ENCODE assay signal across 10 cellular contexts in genomic region chr19:4908781-4909171, GRCh38. TPM values are rescaled to one million over a fixed set of nuclear protein-coding genes. Genes with fewer than 3 reads are reported as not detected.
A peak's percentile ranks its signal among the peaks of the same experiment; 100 is the strongest.
DNase-seq lines count a peak whose midpoint lies in the region; ATAC-seq and TF ChIP-seq lines count a peak whose summit lies in the region.
"Had no signal": no experiment of that assay in that cellular context is flagged by ENCODE, and none has a peak within 500 bp of the region (broad histone marks: within the 10 kb centered on the region; RNA-seq: fewer than 3 reads in every experiment).

No MANE protein-coding gene starts in this region.

- peak overlapping the region; percentile 50 for H3K27ac Mint-ChIP-seq in activated naive CD4-positive, alpha-beta T cell treated with anti-CD3 and anti-CD28 coated beads for 36 hours
- no peak overlapping the region for H3K27ac Mint-ChIP-seq in activated naive CD4-positive, alpha-beta T cell treated with anti-CD3 and anti-CD28 coated beads, Interleukin-2, amount 50 U/mL, for 72 hours
- peak overlapping the region; percentile 36 for H3K27ac Mint-ChIP-seq in stimulated activated naive CD8-positive, alpha-beta T cell treated with anti-CD3 and anti-CD28 coated beads, Interleukin-15, Interleukin-2, amounts not matched to agents 100 ng/mL and 50 ng/mL, for 24 hours

- H3K27me3 ChIP-seq in SJCRH30 (no peaks in the 10 kb centered on the region), fibroblast of lung (ENCODE audit: control insufficient read depth, insufficient read depth, low read length) (no peaks in the 10 kb centered on the region)
- H3K27me3 ChIP-seq: right atrium auricular region had no signal

- peak overlapping the region; percentile 8 for H3K9ac ChIP-seq in fibroblast of lung (ENCODE audit: insufficient read depth, low read length)

- intact Hi-C loops in activated naive CD4-positive, alpha-beta T cell treated with anti-CD3 and anti-CD28 coated beads for 36 hours (cut with micrococcal nuclease), result no loop called here

- no peak for ATAC-seq in activated naive CD4-positive, alpha-beta T cell treated with anti-CD3 and anti-CD28 coated beads, Interleukin-2, amount 50 U/mL, for 72 hours
- no peak for ATAC-seq in GM18909 (IDR thresholded peaks at IDR 0.05; ENCODE audit: poor library complexity, unreplicated experiment)

- H3K4me2 ChIP-seq in fibroblast of lung (ENCODE audit: extremely low read depth, insufficient read depth, low read length), result no peak overlapping the region

- H3K4me1 ChIP-seq in SJCRH30, result peaks cover 27% of the 10 kb centered on the region
- peaks cover 16% of the 10 kb centered on the region for H3K4me1 ChIP-seq in fibroblast of lung (ENCODE audit: control insufficient read depth, extremely low read depth, insufficient read depth, low read length)

- no peaks in the 10 kb centered on the region for H4K20me1 ChIP-seq in fibroblast of lung (ENCODE audit: control insufficient read depth, extremely low read depth, insufficient read depth, low read length)

- H3K4me1 Mint-ChIP-seq in activated naive CD4-positive, alpha-beta T cell treated with anti-CD3 and anti-CD28 coated beads for 36 hours (ENCODE audit: low read depth), result peaks cover 43% of the 10 kb centered on the region
- peaks cover 39% of the 10 kb centered on the region for H3K4me1 Mint-ChIP-seq in stimulated activated naive CD8-positive, alpha-beta T cell treated with anti-CD3 and anti-CD28 coated beads, Interleukin-15, Interleukin-2, amounts not matched to agents 100 ng/mL and 50 ng/mL, for 24 hours (ENCODE audit: low read depth)

- TF ChIP-seq CTCF in fibroblast of lung (conservative IDR thresholded peaks at IDR 0.05 in 1 of 2, IDR thresholded peaks at IDR 0.05 in 1 of 2; ENCODE audit: low read depth in 1 of 2, low read length in 2 of 2), result no peak

- peak overlapping the region; percentile 85 for H3K4me3 Mint-ChIP-seq in activated naive CD4-positive, alpha-beta T cell treated with anti-CD3 and anti-CD28 coated beads for 36 hours
- peak overlapping the region; percentile 77 for H3K4me3 Mint-ChIP-seq in stimulated activated naive CD8-positive, alpha-beta T cell treated with anti-CD3 and anti-CD28 coated beads, Interleukin-15, Interleukin-2, amounts not matched to agents 100 ng/mL and 50 ng/mL, for 24 hours

- H3K79me2 ChIP-seq in fibroblast of lung (ENCODE audit: control insufficient read depth, insufficient read depth, low read length), result peaks cover 27% of the 10 kb centered on the region

- CTCF ChIA-PET in activated naive CD4-positive, alpha-beta T cell treated with anti-CD3 and anti-CD28 coated beads for 36 hours (lab: Charles Lee), result interaction anchor here (2.1 kb wide), 1 partner anchor 36 kb away, joined by 5 read pairs; no protein-coding TSS in a partner anchor

- no peak for DNase-seq in activated naive CD4-positive, alpha-beta T cell treated with anti-CD3 and anti-CD28 coated beads for 36 hours
- DNase-seq in activated naive CD4-positive, alpha-beta T cell treated with anti-CD3 and anti-CD28 coated beads, Interleukin-2, amount 50 U/mL, for 72 hours (ENCODE audit: low spot score in 2 of 2), result no peak
- DNase-seq in SJCRH30 (peak; percentile 70 to 72), fibroblast of lung (ENCODE audit: low read depth in 2 of 2) (no peak), NCI-H1092 treated with DMSO at 0.1 percent for 48 hours (lab: John Stamatoyannopoulos, UW) (no peak)
- no peak for DNase-seq in effector CD4-positive, alpha-beta T cell

- H3K36me3 ChIP-seq in SJCRH30, result peaks cover 32% of the 10 kb centered on the region
- peaks cover 2% of the 10 kb centered on the region for H3K36me3 ChIP-seq in fibroblast of lung (ENCODE audit: control insufficient read depth, insufficient read depth, low read length)
- H3K36me3 ChIP-seq: right atrium auricular region had no signal

- H3K36me3 Mint-ChIP-seq in activated naive CD4-positive, alpha-beta T cell treated with anti-CD3 and anti-CD28 coated beads for 36 hours (ENCODE audit: low read depth), result peaks cover 32% of the 10 kb centered on the region
- H3K36me3 Mint-ChIP-seq in activated naive CD4-positive, alpha-beta T cell treated with anti-CD3 and anti-CD28 coated beads, Interleukin-2, amount 50 U/mL, for 72 hours, result peaks cover 29 to 35% of the 10 kb centered on the region in 2 donors
- H3K36me3 Mint-ChIP-seq in stimulated activated naive CD8-positive, alpha-beta T cell treated with anti-CD3 and anti-CD28 coated beads, Interleukin-15, Interleukin-2, amounts not matched to agents 100 ng/mL and 50 ng/mL, for 24 hours (ENCODE audit: low read depth), result peaks cover 28% of the 10 kb centered on the region

- H3K27ac ChIP-seq in SJCRH30, result peak overlapping the region; percentile 94
- no peak overlapping the region for H3K27ac ChIP-seq in fibroblast of lung (ENCODE audit: insufficient read depth, low read length)
- H3K27ac ChIP-seq: right atrium auricular region had no signal

- H3K4me3 ChIP-seq in SJCRH30 (peak overlapping the region; percentile 97), fibroblast of lung (replicated peaks in 1 of 4; ENCODE audit: control extremely low read depth in 1 of 4, insufficient read depth in 1 of 4, low read depth in 3 of 4, low read length in 4 of 4) (peak overlapping the region in 1 of 4 experiments; percentile 64)

- no peaks in the 10 kb centered on the region for H3K27me3 Mint-ChIP-seq in activated naive CD4-positive, alpha-beta T cell treated with anti-CD3 and anti-CD28 coated beads for 36 hours (ENCODE audit: low read depth)
- H3K27me3 Mint-ChIP-seq in stimulated activated naive CD8-positive, alpha-beta T cell treated with anti-CD3 and anti-CD28 coated beads, Interleukin-15, Interleukin-2, amounts not matched to agents 100 ng/mL and 50 ng/mL, for 24 hours, result no peaks in the 10 kb centered on the region

- H3K9me3 ChIP-seq in SJCRH30 (replicated peaks) (no peaks in the 10 kb centered on the region), fibroblast of lung (ENCODE audit: control insufficient read depth, insufficient read depth, low read depth, low read length) (no peaks in the 10 kb centered on the region)
- H3K9me3 ChIP-seq: right atrium auricular region had no signal

- H3K9me3 Mint-ChIP-seq in activated naive CD4-positive, alpha-beta T cell treated with anti-CD3 and anti-CD28 coated beads for 36 hours, result no peaks in the 10 kb centered on the region
- H3K9me3 Mint-ChIP-seq in activated naive CD4-positive, alpha-beta T cell treated with anti-CD3 and anti-CD28 coated beads, Interleukin-2, amount 50 U/mL, for 72 hours, result no peaks in the 10 kb centered on the region
- H3K9me3 Mint-ChIP-seq in stimulated activated naive CD8-positive, alpha-beta T cell treated with anti-CD3 and anti-CD28 coated beads, Interleukin-15, Interleukin-2, amounts not matched to agents 100 ng/mL and 50 ng/mL, for 24 hours, result no peaks in the 10 kb centered on the region

- H2AFZ ChIP-seq in fibroblast of lung (ENCODE audit: low read length), result no peak overlapping the region

RNA-seq across cellular contexts. Expression of gene UHRF1, which starts 0.5 kb away (rescaled TPM):
- total RNA-seq in activated naive CD4-positive, alpha-beta T cell treated with anti-CD3 and anti-CD28 coated beads for 36 hours, result 100 to 1,000 TPM; 129 TPM
- 100 to 1,000 TPM in 1 of 2 donors, 10 to 100 TPM in 1; 79.5 to 157 TPM for total RNA-seq in activated naive CD4-positive, alpha-beta T cell treated with anti-CD3 and anti-CD28 coated beads, Interleukin-2, amount 50 U/mL, for 72 hours
- 228 and 230 TPM in 2 replicates for total RNA-seq in SJCRH30 (2014; rRNA removed; shearing (Covaris generic))
- 4.9 and 11.6 TPM in 2 replicates for total RNA-seq in fibroblast of lung
- polyA plus RNA-seq in fibroblast of lung, result 15.0 and 35.5 TPM in 2 replicates
- polyA plus RNA-seq in fibroblast of lung (2012), result 20.3 and 46.8 TPM in 2 replicates
- polyA minus RNA-seq in fibroblast of lung (ENCODE audit: low replicate concordance), result 14.1 and 36.9 TPM in 2 replicates

RNA-seq across cellular contexts. Expression of gene ARRDC5, which starts 6.1 kb away (rescaled TPM):
- not detected for total RNA-seq in activated naive CD4-positive, alpha-beta T cell treated with anti-CD3 and anti-CD28 coated beads for 36 hours
- total RNA-seq in activated naive CD4-positive, alpha-beta T cell treated with anti-CD3 and anti-CD28 coated beads, Interleukin-2, amount 50 U/mL, for 72 hours, result under 1 TPM in 1 of 2 donors, not detected in 1; 0.39 TPM
- total RNA-seq in SJCRH30 (2014; rRNA removed; shearing (Covaris generic)), result not detected in 2 replicates
- not detected in 2 replicates for total RNA-seq in fibroblast of lung
- not detected in 2 replicates for polyA plus RNA-seq in fibroblast of lung
- polyA plus RNA-seq in fibroblast of lung (2012), result not detected in 2 replicates
- not detected in 2 replicates for polyA minus RNA-seq in fibroblast of lung (ENCODE audit: low replicate concordance)
- total RNA-seq: dermis blood vessel endothelial cell, right atrium auricular region had no signal

RNA-seq across cellular contexts. Expression of gene PLIN3, which starts 41.3 kb away (rescaled TPM):
- total RNA-seq in activated naive CD4-positive, alpha-beta T cell treated with anti-CD3 and anti-CD28 coated beads for 36 hours, result 10 to 100 TPM; 16.1 to 17.1 TPM
- 10 to 100 TPM; 47.5 TPM for total RNA-seq in activated naive CD4-positive, alpha-beta T cell treated with anti-CD3 and anti-CD28 coated beads, Interleukin-2, amount 50 U/mL, for 72 hours
- total RNA-seq in SJCRH30 (2014; rRNA removed; shearing (Covaris generic)), result 49.0 and 50.1 TPM in 2 replicates
- 157 and 191 TPM in 2 replicates for total RNA-seq in fibroblast of lung
- polyA plus RNA-seq in fibroblast of lung, result 133 and 151 TPM in 2 replicates
- 212 and 248 TPM in 2 replicates for polyA plus RNA-seq in fibroblast of lung (2012)
- polyA minus RNA-seq in fibroblast of lung (ENCODE audit: low replicate concordance), result 81.0 and 94.5 TPM in 2 replicates

Comparison
In these comparisons a context has a peak if more than half of its experiments do, and no peak if none do; other contexts are left out.
1. H3K27ac Mint-ChIP-seq: peak in activated naive CD4-positive, alpha-beta T cell treated with anti-CD3 and anti-CD28 coated beads for 36 hours (single experiment) and stimulated activated naive CD8-positive, alpha-beta T cell treated with anti-CD3 and anti-CD28 coated beads, Interleukin-15, Interleukin-2, amounts not matched to agents 100 ng/mL and 50 ng/mL, for 24 hours (single experiment); none in activated naive CD4-positive, alpha-beta T cell treated with anti-CD3 and anti-CD28 coated beads, Interleukin-2, amount 50 U/mL, for 72 hours (0 of 2).
2. DNase-seq: peak in SJCRH30 (2 of 2); none in activated naive CD4-positive, alpha-beta T cell treated with anti-CD3 and anti-CD28 coated beads for 36 hours (single experiment), activated naive CD4-positive, alpha-beta T cell treated with anti-CD3 and anti-CD28 coated beads, Interleukin-2, amount 50 U/mL, for 72 hours (0 of 2), fibroblast of lung (0 of 2), NCI-H1092 treated with DMSO at 0.1 percent for 48 hours (single experiment) and effector CD4-positive, alpha-beta T cell (single experiment).